20 cellular contexts compared by ENCODE assay signal in the genomic region with DNA sequence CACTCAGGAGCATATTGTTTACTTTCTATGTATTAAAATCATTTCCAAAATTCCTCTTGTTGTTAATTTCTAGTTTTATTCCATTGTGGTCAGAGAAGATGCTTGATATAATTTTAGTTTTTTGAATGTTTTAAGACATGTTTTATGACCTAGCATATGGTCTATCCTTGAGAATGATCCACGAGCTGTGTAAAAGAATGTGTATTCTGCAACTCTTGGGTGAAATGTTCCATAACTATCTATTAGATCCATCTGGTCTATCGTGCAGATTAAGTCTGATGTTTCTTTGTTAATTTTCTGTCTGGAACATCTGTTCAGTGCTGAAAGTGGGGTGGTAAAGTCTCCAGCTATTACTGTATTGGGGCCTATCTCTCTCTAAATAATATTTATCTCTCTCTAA.
"Had no signal": no experiment of that assay in that cellular context is flagged by ENCODE, and none has a peak within 500 bp of the region (broad histone marks: within the 10 kb centered on the region; RNA-seq: fewer than 3 reads in every experiment).

No MANE protein-coding gene starts in this region.

- H3K4me3 ChIP-seq: colonic mucosa, esophagus muscularis mucosa, gastroesophageal sphincter, heart left ventricle, hepatocyte, left lung, lower lobe of right lung, mucosa of descending colon had no signal

- H3K9me3 ChIP-seq: colonic mucosa had no signal

- H2AFZ ChIP-seq: hepatocyte had no signal

- H3K79me2 ChIP-seq: hepatocyte had no signal

- H3K4me1 ChIP-seq: colonic mucosa, esophagus muscularis mucosa, gastroesophageal sphincter, heart left ventricle, left lung, lower lobe of right lung had no signal

- H3K27me3 ChIP-seq: colonic mucosa, esophagus muscularis mucosa, foreskin keratinocyte, gastroesophageal sphincter, heart left ventricle, hepatocyte, left lung had no signal

- DNase-seq: colonic mucosa; cortex of kidney; effector CD8-positive, alpha-beta T cell; effector memory CD8-positive, alpha-beta T cell; endodermal cell; foreskin keratinocyte; heart left ventricle; hypothalamus; immature natural killer cell; islet precursor cell; left cardiac atrium; left lung; left ventricle myocardium superior; lower lobe of right lung; mesenchymal stem cell; mucosa of descending colon; naive B cell had no signal

- H3K36me3 ChIP-seq: colonic mucosa, esophagus muscularis mucosa, gastroesophageal sphincter, heart left ventricle, left lung, lower lobe of right lung had no signal

- H3K4me2 ChIP-seq: hepatocyte had no signal

- H3K27ac ChIP-seq: colonic mucosa, esophagus muscularis mucosa, foreskin keratinocyte, gastroesophageal sphincter, heart left ventricle, hepatocyte, left lung, lower lobe of right lung had no signal
